In genomic region chr2:192373754-192374153, GRCh38 we compare ENCODE assay signal across 18 cellular contexts.
"Had no signal": no experiment of that assay in that cellular context is flagged by ENCODE, and none has a peak within 500 bp of the region (broad histone marks: within the 10 kb centered on the region; RNA-seq: fewer than 3 reads in every experiment).

No MANE protein-coding gene starts in this region.

- H3K9me3 ChIP-seq: esophagus muscularis mucosa, gastroesophageal sphincter, heart left ventricle, left lung, lower lobe of right lung had no signal

- H3K36me3 ChIP-seq: esophagus muscularis mucosa, gastroesophageal sphincter, heart left ventricle, left lung, lower lobe of right lung had no signal

- H3K27ac ChIP-seq: coronary artery, dorsolateral prefrontal cortex, esophagus muscularis mucosa, foreskin keratinocyte, gastroesophageal sphincter, heart left ventricle, hepatocyte, left lung, lower lobe of right lung had no signal

- H3K79me2 ChIP-seq: hepatocyte had no signal

- H3K4me3 ChIP-seq: coronary artery, dorsolateral prefrontal cortex, esophagus muscularis mucosa, gastroesophageal sphincter, heart left ventricle, hepatocyte, left lung, lower lobe of right lung had no signal

- H3K4me1 Mint-ChIP-seq: immature natural killer cell had no signal

- H3K36me3 Mint-ChIP-seq: immature natural killer cell had no signal

- DNase-seq: dermis blood vessel endothelial cell; dorsolateral prefrontal cortex; effector CD4-positive, alpha-beta T cell; effector memory CD4-positive, alpha-beta T cell; foreskin keratinocyte; heart left ventricle; hypothalamus; immature natural killer cell; left cardiac atrium; left lung; left ventricle myocardium superior; lower lobe of right lung; mesenchymal stem cell; midbrain had no signal

- ATAC-seq: foreskin keratinocyte, gastroesophageal sphincter, heart left ventricle, left cardiac atrium, left lung, left ventricle myocardium superior, lower lobe of right lung had no signal

- H2AFZ ChIP-seq: hepatocyte had no signal

- H3K4me2 ChIP-seq: hepatocyte had no signal

- H3K4me3 Mint-ChIP-seq: immature natural killer cell had no signal

- H3K27ac Mint-ChIP-seq: immature natural killer cell had no signal

- H3K27me3 ChIP-seq: dorsolateral prefrontal cortex, esophagus muscularis mucosa, foreskin keratinocyte, gastroesophageal sphincter, heart left ventricle, hepatocyte, left lung had no signal

- H3K4me1 ChIP-seq: esophagus muscularis mucosa, foreskin keratinocyte, gastroesophageal sphincter, heart left ventricle, left lung, lower lobe of right lung had no signal
